ENCODE assay signal across 9 cellular contexts in genomic region chr2:239316562-239317465, GRCh38.
DNase-seq lines count a peak whose midpoint lies in the region; ATAC-seq, FAIRE-seq and TF ChIP-seq lines count a peak whose summit lies in the region.
"Had no signal": no experiment of that assay in that cellular context is flagged by ENCODE, and none has a peak within 500 bp of the region (broad histone marks: within the 10 kb centered on the region; RNA-seq: fewer than 3 reads in every experiment).

No MANE protein-coding gene starts in this region.

- peak overlapping the region; percentile 55 for H3K27ac Mint-ChIP-seq in stimulated activated naive CD8-positive, alpha-beta T cell treated with anti-CD3 and anti-CD28 coated beads, Interleukin-15, Interleukin-2, amounts not matched to agents 100 ng/mL and 50 ng/mL, for 24 hours
- H3K27ac Mint-ChIP-seq in natural killer cell = peak overlapping the region; percentile 93 to 94

- no peak for TF ChIP-seq POLR2A in esophagus muscularis mucosa (IDR thresholded peaks at IDR 0.05; ENCODE audit: low read depth)

- no peaks in the 10 kb centered on the region for H3K36me3 ChIP-seq in esophagus muscularis mucosa
- no peaks in the 10 kb centered on the region for H3K36me3 ChIP-seq in aorta (ENCODE audit: control insufficient read depth in 1 of 2, insufficient read depth in 2 of 2, low read length in 1 of 2)

- no peak for DNase-seq in stimulated activated naive CD8-positive, alpha-beta T cell treated with anti-CD3 and anti-CD28 coated beads, Interleukin-15, Interleukin-2, amounts not matched to agents 100 U/mL and 50 U/mL, for 24 hours
- DNase-seq in esophagus muscularis mucosa (ENCODE audit: extremely low spot score) (no peak), natural killer cell (no peak), aorta (peak; percentile 75 to 87), RCC 7860 (ENCODE audit: low spot score) (no peak)
- DNase-seq in stimulated activated CD4-positive, alpha-beta T cell treated with anti-CD3 and anti-CD28 coated beads, Interleukin-1b, Interleukin-23, amount 100 ng/mL, for 48 hours = no peak

- TF ChIP-seq CTCF in esophagus muscularis mucosa (IDR thresholded peaks at IDR 0.05) (peak in 1 of 3 experiments; percentile 12), natural killer cell (IDR thresholded peaks at IDR 0.05) (no peak)

- WGBS in esophagus muscularis mucosa = 40% methylated on average over 20 of the region's 20 CpGs
- 27 to 28% methylated on average over 20 of the region's 20 CpGs for WGBS in aorta, 2 donors

- no peak overlapping the region for H3K4me3 Mint-ChIP-seq in stimulated activated naive CD8-positive, alpha-beta T cell treated with anti-CD3 and anti-CD28 coated beads, Interleukin-15, Interleukin-2, amounts not matched to agents 100 ng/mL and 50 ng/mL, for 24 hours
- peak overlapping the region; percentile 82 for H3K4me3 Mint-ChIP-seq in natural killer cell

- H3K27me3 Mint-ChIP-seq in stimulated activated naive CD8-positive, alpha-beta T cell treated with anti-CD3 and anti-CD28 coated beads, Interleukin-15, Interleukin-2, amounts not matched to agents 100 ng/mL and 50 ng/mL, for 24 hours = no peaks in the 10 kb centered on the region
- no peaks in the 10 kb centered on the region for H3K27me3 Mint-ChIP-seq in natural killer cell (ENCODE audit: low read depth in 2 of 2)

- H3K4me1 Mint-ChIP-seq in stimulated activated naive CD8-positive, alpha-beta T cell treated with anti-CD3 and anti-CD28 coated beads, Interleukin-15, Interleukin-2, amounts not matched to agents 100 ng/mL and 50 ng/mL, for 24 hours (ENCODE audit: low read depth) = peaks cover 60% of the 10 kb centered on the region
- peaks cover 44 to 47% of the 10 kb centered on the region in 2 donors for H3K4me1 Mint-ChIP-seq in natural killer cell

- no peak for FAIRE-seq in RCC 7860 (lab: Jason Lieb, UNC)

- intact Hi-C loops in esophagus muscularis mucosa (cut with DNase I) (loop anchor here (5.0 kb wide), 1 partner anchor 80 kb away; no protein-coding TSS in a partner anchor), natural killer cell (cut with micrococcal nuclease) (no loop called here), aorta (cut with DNase I) (no loop called here)

- H3K9me3 ChIP-seq in esophagus muscularis mucosa (no peaks in the 10 kb centered on the region), aorta (ENCODE audit: control insufficient read depth, low read length) (no peaks in the 10 kb centered on the region)

- TF ChIP-seq EP300 in esophagus muscularis mucosa (IDR thresholded peaks at IDR 0.05) = no peak

- ATAC-seq in stimulated activated naive CD8-positive, alpha-beta T cell treated with anti-CD3 and anti-CD28 coated beads, Interleukin-15, Interleukin-2, amounts not matched to agents 100 U/mL and 50 U/mL, for 24 hours = no peak
- ATAC-seq in natural killer cell (peak in 2 of 3 donors; percentile 35 to 52), aorta (ENCODE audit: low FRiP score) (peak; percentile 68), GM18517 (IDR thresholded peaks at IDR 0.05; ENCODE audit: unreplicated experiment) (no peak)
- ATAC-seq: esophagus mucosa had no signal

- H3K36me3 Mint-ChIP-seq in stimulated activated naive CD8-positive, alpha-beta T cell treated with anti-CD3 and anti-CD28 coated beads, Interleukin-15, Interleukin-2, amounts not matched to agents 100 ng/mL and 50 ng/mL, for 24 hours (ENCODE audit: low read depth) = peaks cover 18% of the 10 kb centered on the region
- H3K36me3 Mint-ChIP-seq in natural killer cell = no peaks in the 10 kb centered on the region

- H3K27me3 ChIP-seq in esophagus muscularis mucosa = no peaks in the 10 kb centered on the region
- H3K27me3 ChIP-seq in aorta (ENCODE audit: control insufficient read depth in 1 of 2, insufficient read depth in 2 of 2, low read length in 1 of 2) = no peaks in the 10 kb centered on the region

- H3K4me1 ChIP-seq in esophagus muscularis mucosa = peaks cover 57 to 77% (median 75%) of the 10 kb centered on the region in 4 donors
- H3K4me1 ChIP-seq in aorta (ENCODE audit: control insufficient read depth in 1 of 2, insufficient read depth in 2 of 2, low read length in 2 of 2) = no peaks in the 10 kb centered on the region

- H3K4me3 ChIP-seq in esophagus muscularis mucosa (peak overlapping the region; percentile 24 to 41 (median 29)), aorta (ENCODE audit: low read length in 2 of 2) (no peak overlapping the region)

- peak overlapping the region; percentile 80 to 85 (median 85) for H3K27ac ChIP-seq in esophagus muscularis mucosa (replicated peaks in 1 of 4)
- peak overlapping the region in 1 of 2 donors; percentile 43 for H3K27ac ChIP-seq in aorta (ENCODE audit: low read depth in 1 of 2, low read length in 2 of 2)

- peaks cover 9% of the 10 kb centered on the region for H3K9me3 Mint-ChIP-seq in stimulated activated naive CD8-positive, alpha-beta T cell treated with anti-CD3 and anti-CD28 coated beads, Interleukin-15, Interleukin-2, amounts not matched to agents 100 ng/mL and 50 ng/mL, for 24 hours
- H3K9me3 Mint-ChIP-seq in natural killer cell = no peaks in the 10 kb centered on the region

Comparison
In these comparisons a context has a peak if more than half of its experiments do, and no peak if none do; other contexts are left out.
1. ATAC-seq: peak in natural killer cell (2 of 3) and aorta (single experiment); none in stimulated activated naive CD8-positive, alpha-beta T cell treated with anti-CD3 and anti-CD28 coated beads, Interleukin-15, Interleukin-2, amounts not matched to agents 100 U/mL and 50 U/mL, for 24 hours (single experiment) and GM18517 (single experiment).
2. DNase-seq: peak in aorta (2 of 2); none in stimulated activated naive CD8-positive, alpha-beta T cell treated with anti-CD3 and anti-CD28 coated beads, Interleukin-15, Interleukin-2, amounts not matched to agents 100 U/mL and 50 U/mL, for 24 hours (single experiment), esophagus muscularis mucosa (single experiment), natural killer cell (single experiment), stimulated activated CD4-positive, alpha-beta T cell treated with anti-CD3 and anti-CD28 coated beads, Interleukin-1b, Interleukin-23, amount 100 ng/mL, for 48 hours (single experiment) and RCC 7860 (single experiment).
3. H3K4me3 ChIP-seq: peak in esophagus muscularis mucosa (4 of 4); none in aorta (0 of 2).